14 cellular contexts compared by ENCODE assay signal in genomic region chr11:45162916-45163879, GRCh38. TPM values are rescaled to one million over a fixed set of nuclear protein-coding genes. Genes with fewer than 3 reads are reported as not detected.
DNase-seq lines count a peak whose midpoint lies in the region; ATAC-seq and TF ChIP-seq lines count a peak whose summit lies in the region.
"Had no signal": no experiment of that assay in that cellular context is flagged by ENCODE, and none has a peak within 500 bp of the region (broad histone marks: within the 10 kb centered on the region; RNA-seq: fewer than 3 reads in every experiment).

No MANE protein-coding gene starts in this region.

- intact Hi-C loops in esophagus muscularis mucosa (cut with DNase I) = no loop called here
- intact Hi-C loops in spleen (cut with DNase I; ENCODE audit: low total_unique reads) = no loop called here
- intact Hi-C loops in gastrocnemius medialis (cut with DNase I; ENCODE audit: low total_unique reads) = no loop called here

- no peaks in the 10 kb centered on the region for H3F3A ChIP-seq in Loucy (ENCODE audit: low read depth)

- no peak for TF ChIP-seq POLR2A in esophagus muscularis mucosa (IDR thresholded peaks at IDR 0.05; ENCODE audit: low read depth)
- no peak for TF ChIP-seq POLR2A in spleen (IDR thresholded peaks at IDR 0.05)
- TF ChIP-seq POLR2A in gastrocnemius medialis (IDR thresholded peaks at IDR 0.05) = no peak

- no peaks in the 10 kb centered on the region for H3K27me3 ChIP-seq in BLaER1 treated with 17β-estradiol and CSF1 and Interleukin-3, amounts not matched to agents 10 nM and 100 nM
- H3K27me3 ChIP-seq in Loucy (ENCODE audit: insufficient read depth, low read length, poor library complexity, severe bottlenecking) (no peaks in the 10 kb centered on the region), esophagus muscularis mucosa (no peaks in the 10 kb centered on the region), spleen (replicated peaks in 1 of 7) (no peaks in the 10 kb centered on the region), gastrocnemius medialis (no peaks in the 10 kb centered on the region)

- no peak for TF ChIP-seq EP300 in esophagus muscularis mucosa (IDR thresholded peaks at IDR 0.05)

- H3K36me3 ChIP-seq in BLaER1 treated with 17β-estradiol and CSF1 and Interleukin-3, amounts not matched to agents 10 nM and 100 nM = no peaks in the 10 kb centered on the region
- no peaks in the 10 kb centered on the region for H3K36me3 ChIP-seq in Loucy (ENCODE audit: insufficient read depth, low read length)
- no peaks in the 10 kb centered on the region for H3K36me3 ChIP-seq in esophagus muscularis mucosa
- no peaks in the 10 kb centered on the region for H3K36me3 ChIP-seq in spleen
- H3K36me3 ChIP-seq in gastrocnemius medialis = no peaks in the 10 kb centered on the region

- peaks cover 0 to 100% (median 87%) of the 10 kb centered on the region in 11 experiments; a peak in 20 of 22 replicates for H4K20me1 ChIP-seq in BLaER1 treated with 17β-estradiol and CSF1 and Interleukin-3, amounts not matched to agents 10 nM and 100 nM
- H4K20me1 ChIP-seq in Loucy (ENCODE audit: insufficient read depth, low read length, poor library complexity, severe bottlenecking) = peaks cover 11% of the 10 kb centered on the region

- DNase-seq in esophagus muscularis mucosa (ENCODE audit: extremely low spot score) = no peak
- DNase-seq in spleen = peak; percentile 46
- DNase-seq in gastrocnemius medialis = no peak
- no peak for DNase-seq in ecto neural progenitor cell (ENCODE audit: low spot score)
- DNase-seq: AML-193, GOT3, KG1, NCI-H187 treated with DMSO at 0.1 percent for 48 hours, NCI-H2227 treated with DMSO at 0.1 percent for 48 hours, NCI-H510A treated with DMSO at 0.1 percent for 48 hours, SK-N-SH had no signal

- H3K4me1 ChIP-seq in BLaER1 treated with 17β-estradiol and CSF1 and Interleukin-3, amounts not matched to agents 10 nM and 100 nM = peaks cover 28 to 86% (median 80%) of the 10 kb centered on the region in 10 experiments
- H3K4me1 ChIP-seq in Loucy (ENCODE audit: insufficient read depth, low read length, poor library complexity, severe bottlenecking) = peaks cover 33% of the 10 kb centered on the region
- peaks cover 50 to 75% (median 70%) of the 10 kb centered on the region in 4 donors for H3K4me1 ChIP-seq in esophagus muscularis mucosa
- H3K4me1 ChIP-seq in spleen = peaks cover under 1 to 66% (median 24%) of the 10 kb centered on the region in 6 donors
- peaks cover 35 to 39% of the 10 kb centered on the region in 2 donors for H3K4me1 ChIP-seq in gastrocnemius medialis

- 74% methylated on average over 10 of the region's 10 CpGs for WGBS in esophagus muscularis mucosa
- WGBS in spleen, 5 donors = 82 to 91% (median 87%) methylated on average over 8 to 10 of the region's 10 CpGs

- no peaks in the 10 kb centered on the region for H3K9me2 ChIP-seq in Loucy (replicated peaks; ENCODE audit: low read depth, low read length)
- H3K9me2 ChIP-seq: SK-N-SH had no signal

- H3K4me2 ChIP-seq in BLaER1 treated with 17β-estradiol and CSF1 and Interleukin-3, amounts not matched to agents 10 nM and 100 nM = peak overlapping the region; percentile 79 to 95 (median 86)
- H3K4me2 ChIP-seq in Loucy (ENCODE audit: low read depth, low read length, poor library complexity, severe bottlenecking) = peak overlapping the region; percentile 46

- peak overlapping the region in 4 of 11 experiments; percentile 1 to 31 (median 20); a peak in 4 of 22 replicates for H3K27ac ChIP-seq in BLaER1 treated with 17β-estradiol and CSF1 and Interleukin-3, amounts not matched to agents 10 nM and 100 nM
- peak overlapping the region; percentile 50 to 75 (median 66) for H3K27ac ChIP-seq in esophagus muscularis mucosa (replicated peaks in 1 of 4)
- no peak overlapping the region for H3K27ac ChIP-seq in spleen
- H3K27ac ChIP-seq in gastrocnemius medialis = no peak overlapping the region

- in situ Hi-C loops in gastrocnemius medialis (cut with MboI; ENCODE audit: low sequenced_read_pairs in 4 of 4) = no loop called here

- TF ChIP-seq CTCF in Loucy (conservative IDR thresholded peaks at IDR 0.05; ENCODE audit: low read length) = no peak
- TF ChIP-seq CTCF in esophagus muscularis mucosa (IDR thresholded peaks at IDR 0.05) = no peak
- no peak for TF ChIP-seq CTCF in spleen (IDR thresholded peaks at IDR 0.05 in 8 of 11, conservative IDR thresholded peaks at IDR 0.05 in 3 of 11)
- TF ChIP-seq CTCF in gastrocnemius medialis (IDR thresholded peaks at IDR 0.05 in 4 of 5, conservative IDR thresholded peaks at IDR 0.05 in 1 of 5) = no peak

- ATAC-seq in esophagus mucosa (no peak), gastrocnemius medialis (no peak)

- H3K79me2 ChIP-seq in Loucy (ENCODE audit: insufficient read depth, low read length) = peaks cover 89% of the 10 kb centered on the region

- H3K9me3 ChIP-seq in BLaER1 treated with 17β-estradiol and CSF1 and Interleukin-3, amounts not matched to agents 10 nM and 100 nM (replicated peaks in 1 of 11) = no peaks in the 10 kb centered on the region
- H3K9me3 ChIP-seq in Loucy (ENCODE audit: insufficient read depth, low read depth, low read length) (no peaks in the 10 kb centered on the region), esophagus muscularis mucosa (no peaks in the 10 kb centered on the region), spleen (no peaks in the 10 kb centered on the region), gastrocnemius medialis (no peaks in the 10 kb centered on the region)
- H3K9me3 ChIP-seq: SK-N-SH had no signal

- no peak overlapping the region; a peak in 1 of 20 replicates for H3K4me3 ChIP-seq in BLaER1 treated with 17β-estradiol and CSF1 and Interleukin-3, amounts not matched to agents 10 nM and 100 nM
- H3K4me3 ChIP-seq in Loucy (ENCODE audit: low read length, poor library complexity, severe bottlenecking) (no peak overlapping the region), esophagus muscularis mucosa (no peak overlapping the region), spleen (no peak overlapping the region), gastrocnemius medialis (no peak overlapping the region)

- H2AFZ ChIP-seq in Loucy (ENCODE audit: low read length) = no peak overlapping the region

- H3K9ac ChIP-seq in BLaER1 treated with 17β-estradiol and CSF1 and Interleukin-3, amounts not matched to agents 10 nM and 100 nM = peak overlapping the region in 5 of 11 experiments; percentile 10 to 35 (median 32); a peak in 4 of 22 replicates
- peak overlapping the region; percentile 21 for H3K9ac ChIP-seq in Loucy (ENCODE audit: low read depth, low read length, poor library complexity, severe bottlenecking)
- H3K9ac ChIP-seq: SK-N-SH had no signal

RNA-seq across cellular contexts. Expression of gene PRDM11, which starts 16.8 kb away (rescaled TPM):
- total RNA-seq in esophagus muscularis mucosa (10 to 100 TPM; 29.5 to 43.2 (median 33.5) TPM), spleen (10 to 100 TPM in 6 of 7 donors, 1 to 10 TPM in 1; 8.0 to 24.3 (median 19.5) TPM), esophagus mucosa (5.7 TPM), gastrocnemius medialis (10 to 100 TPM in 2 of 4 donors, 1 to 10 TPM in 2; 5.0 to 15.4 (median 9.5) TPM)
- polyA plus RNA-seq in spleen = 1 to 10 TPM; 1.7 to 4.3 (median 1.9) TPM

Comparison
In these comparisons a context has a peak if more than half of its experiments do, and no peak if none do; other contexts are left out.
1. H3K27ac ChIP-seq: peak in esophagus muscularis mucosa (4 of 4); none in spleen (0 of 8) and gastrocnemius medialis (0 of 4).